In genomic region chr3:185106491-185106890, GRCh38 we compare ENCODE assay signal across 9 cellular contexts. TPM values are rescaled to one million over a fixed set of nuclear protein-coding genes. Genes with fewer than 3 reads are reported as not detected.
DNase-seq lines count a peak whose midpoint lies in the region; ATAC-seq and TF ChIP-seq lines count a peak whose summit lies in the region.
"Not testable (repeated sequence)": the region's sequence is repeated elsewhere in the genome, so short reads cannot be mapped to it uniquely, and the experiment has no call there.
"Had no signal": no experiment of that assay in that cellular context is flagged by ENCODE, and none has a peak within 500 bp of the region (broad histone marks: within the 10 kb centered on the region; RNA-seq: fewer than 3 reads in every experiment).

No MANE protein-coding gene starts in this region.

- ATAC-seq in lower lobe of right lung; thoracic aorta (ENCODE audit: insufficient number of reproducible peaks, low FRiP score, low read depth): not testable (repeated sequence)

- H3K27me3 Mint-ChIP-seq in brain; endothelial cell (ENCODE audit: unreplicated experiment); osteocyte (ENCODE audit: unreplicated experiment): not testable (repeated sequence)

- not testable (repeated sequence) for DNase-seq in endothelial cell (ENCODE audit: low spot score); left ventricle myocardium inferior; lower lobe of right lung; osteocyte (ENCODE audit: extremely low spot score, unreplicated experiment); thoracic aorta (ENCODE audit: low spot score)

- intact Hi-C loops in left ventricle myocardium inferior (cut with micrococcal nuclease); lower lobe of right lung (cut with DNase I): not testable (repeated sequence)

- not testable (repeated sequence) for H3K27me3 ChIP-seq in left ventricle myocardium inferior (ENCODE audit: low read depth); lower lobe of right lung (ENCODE audit: low read depth); thoracic aorta (replicated peaks; ENCODE audit: insufficient read depth)

- peak overlapping the region; percentile 34 for H3K27ac ChIP-seq in left ventricle myocardium inferior (replicated peaks)
- not testable (repeated sequence) for H3K27ac ChIP-seq in lower lobe of right lung, thoracic aorta

- H3K9me3 Mint-ChIP-seq in brain = peaks cover 22 to 50% (median 39%) of the 10 kb centered on the region in 5 experiments
- not testable (repeated sequence) for H3K9me3 Mint-ChIP-seq in endothelial cell (ENCODE audit: unreplicated experiment)
- H3K9me3 Mint-ChIP-seq in osteocyte (ENCODE audit: unreplicated experiment) = peaks cover 28% of the 10 kb centered on the region

- not testable (repeated sequence) for H3K36me3 ChIP-seq in left ventricle myocardium inferior, lower lobe of right lung, thoracic aorta

- peaks cover 13% of the 10 kb centered on the region for H3K4me1 ChIP-seq in left ventricle myocardium inferior
- not testable (repeated sequence) for H3K4me1 ChIP-seq in lower lobe of right lung; thoracic aorta (ENCODE audit: control insufficient read depth in 1 of 2, low read depth in 2 of 2)

- H3K9me3 ChIP-seq in left ventricle myocardium inferior (replicated peaks) (peaks cover 26% of the 10 kb centered on the region), lower lobe of right lung (peaks cover 13% of the 10 kb centered on the region)
- not testable (repeated sequence) for H3K9me3 ChIP-seq in thoracic aorta

- peak overlapping the region; percentile 10 for H3K4me3 ChIP-seq in left ventricle myocardium inferior
- peak overlapping the region; percentile 6 for H3K4me3 ChIP-seq in lower lobe of right lung
- H3K4me3 ChIP-seq in thoracic aorta = peak overlapping the region; percentile 34

- peaks cover 21% of the 10 kb centered on the region for H3K4me1 Mint-ChIP-seq in brain
- H3K4me1 Mint-ChIP-seq in endothelial cell (ENCODE audit: unreplicated experiment); osteocyte (ENCODE audit: unreplicated experiment): not testable (repeated sequence)

- peak overlapping the region in 3 of 5 experiments; percentile 1 to 56 (median 13) for H3K27ac Mint-ChIP-seq in brain
- H3K27ac Mint-ChIP-seq in endothelial cell (ENCODE audit: unreplicated experiment) = peak overlapping the region; percentile 33
- peak overlapping the region; percentile 51 for H3K27ac Mint-ChIP-seq in osteocyte (ENCODE audit: unreplicated experiment)

- H3K4me3 Mint-ChIP-seq in brain; endothelial cell (ENCODE audit: unreplicated experiment); osteocyte (ENCODE audit: unreplicated experiment): not testable (repeated sequence)

- TF ChIP-seq CTCF in brain (conservative IDR thresholded peaks at IDR 0.05); endothelial cell (IDR thresholded peaks at IDR 0.05; ENCODE audit: unreplicated experiment); left ventricle myocardium inferior (IDR thresholded peaks at IDR 0.05; ENCODE audit: borderline replicate concordance); lower lobe of right lung (IDR thresholded peaks at IDR 0.05); osteocyte (IDR thresholded peaks at IDR 0.05); thoracic aorta (IDR thresholded peaks at IDR 0.05): not testable (repeated sequence)

- H3K36me3 Mint-ChIP-seq in brain (peaks cover 42% of the 10 kb centered on the region), endothelial cell (ENCODE audit: low read depth, unreplicated experiment) (peaks cover 26% of the 10 kb centered on the region)
- H3K36me3 Mint-ChIP-seq in osteocyte (ENCODE audit: unreplicated experiment) = not testable (repeated sequence)

RNA-seq across cellular contexts. Expression of gene C3orf70, which starts 46.4 kb away (rescaled TPM):
- polyA plus RNA-seq in brain (ENCODE audit: insufficient read depth, low read depth, low replicate concordance) = 3.5 TPM
- 1.4 TPM for total RNA-seq in endothelial cell (ENCODE audit: unreplicated experiment)
- total RNA-seq in left ventricle myocardium inferior = 1.4 TPM
- total RNA-seq in lower lobe of right lung = 3.2 TPM
- 4.8 and 5.0 TPM in 2 replicates for total RNA-seq in osteocyte
- 10 to 100 TPM; 14.2 to 22.7 TPM for total RNA-seq in thoracic aorta
- total RNA-seq: CD4-positive, alpha-beta T cell; GM23248 had no signal
- polyA plus RNA-seq: CD8-positive, alpha-beta memory T cell; GM23248 had no signal
